In genomic region chr14:77838756-77839565, GRCh38 we compare ENCODE assay signal across 18 cellular contexts. TPM values are rescaled to one million over a fixed set of nuclear protein-coding genes. Genes with fewer than 3 reads are reported as not detected.
A peak's percentile ranks its signal among the peaks of the same experiment; 100 is the strongest.
DNase-seq lines count a peak whose midpoint lies in the region; ATAC-seq and TF ChIP-seq lines count a peak whose summit lies in the region.
"Had no signal": no experiment of that assay in that cellular context is flagged by ENCODE, and none has a peak within 500 bp of the region (broad histone marks: within the 10 kb centered on the region; RNA-seq: fewer than 3 reads in every experiment).

No MANE protein-coding gene starts in this region.

- no peaks in the 10 kb centered on the region for H3K27me3 ChIP-seq in upper lobe of right lung
- H3K27me3 ChIP-seq: right atrium auricular region had no signal

- H3K4me1 Mint-ChIP-seq in stimulated activated naive CD8-positive, alpha-beta T cell treated with anti-CD3 and anti-CD28 coated beads, Interleukin-15, amount 100 ng/mL, for 72 hours = peaks cover 10% of the 10 kb centered on the region
- H3K4me1 Mint-ChIP-seq in effector memory CD8-positive, alpha-beta T cell (ENCODE audit: low read depth in 2 of 2) = no peaks in the 10 kb centered on the region

- ATAC-seq in stimulated activated naive CD8-positive, alpha-beta T cell treated with anti-CD3 and anti-CD28 coated beads, Interleukin-15, amount 100 ng/mL, for 72 hours = no peak
- no peak for ATAC-seq in stimulated activated naive CD8-positive, alpha-beta T cell treated with anti-CD3 and anti-CD28 coated beads, Interleukin-15, Interleukin-2, amounts not matched to agents 100 U/mL and 50 U/mL, for 24 hours
- ATAC-seq in upper lobe of right lung (peak; percentile 20), GM21576 (IDR thresholded peaks at IDR 0.05; ENCODE audit: unreplicated experiment) (no peak)
- ATAC-seq in effector memory CD8-positive, alpha-beta T cell (replicated peaks) = no peak
- ATAC-seq: naive thymus-derived CD8-positive, alpha-beta T cell had no signal

- H3K27me3 Mint-ChIP-seq in stimulated activated naive CD8-positive, alpha-beta T cell treated with anti-CD3 and anti-CD28 coated beads, Interleukin-15, amount 100 ng/mL, for 72 hours = no peaks in the 10 kb centered on the region
- no peaks in the 10 kb centered on the region for H3K27me3 Mint-ChIP-seq in effector memory CD8-positive, alpha-beta T cell
- H3K27me3 Mint-ChIP-seq: naive thymus-derived CD8-positive, alpha-beta T cell had no signal

- intact Hi-C loops in upper lobe of right lung (cut with DNase I) = no loop called here

- H3K27ac Mint-ChIP-seq in stimulated activated naive CD8-positive, alpha-beta T cell treated with anti-CD3 and anti-CD28 coated beads, Interleukin-15, amount 100 ng/mL, for 72 hours = peak overlapping the region; percentile 67 to 84
- no peak overlapping the region for H3K27ac Mint-ChIP-seq in effector memory CD8-positive, alpha-beta T cell

- DNase-seq in stimulated activated naive CD8-positive, alpha-beta T cell treated with anti-CD3 and anti-CD28 coated beads, Interleukin-15, amount 100 ng/mL, for 72 hours = no peak
- no peak for DNase-seq in stimulated activated naive CD8-positive, alpha-beta T cell treated with anti-CD3 and anti-CD28 coated beads, Interleukin-15, Interleukin-2, amounts not matched to agents 100 U/mL and 50 U/mL, for 24 hours
- peak; percentile 81 for DNase-seq in midbrain (lab: John Stamatoyannopoulos, UW)
- no peak for DNase-seq in upper lobe of right lung
- no peak for DNase-seq in activated T-cell treated with anti-CD3 and anti-CD28 coated beads, Interleukin-2, amount 50 U/mL, for 48 hours
- no peak for DNase-seq in effector memory CD8-positive, alpha-beta T cell
- DNase-seq: activated CD4-positive, alpha-beta T cell treated with anti-CD3 and anti-CD28 coated beads for 1 hour; activated naive CD4-positive, alpha-beta T cell treated with anti-CD3 and anti-CD28 coated beads, Interleukin-2, amount 50 U/mL, for 16 hours; foreskin fibroblast; H7; naive thymus-derived CD8-positive, alpha-beta T cell; NCI-H146; NCI-H446 treated with DMSO at 0.1 percent for 48 hours; SHP77; T-helper 2 cell had no signal

- H3K4me3 Mint-ChIP-seq in stimulated activated naive CD8-positive, alpha-beta T cell treated with anti-CD3 and anti-CD28 coated beads, Interleukin-15, amount 100 ng/mL, for 72 hours = peak overlapping the region in 1 of 2 donors; percentile 21
- H3K4me3 Mint-ChIP-seq in effector memory CD8-positive, alpha-beta T cell = no peak overlapping the region

- TF ChIP-seq CTCF in upper lobe of right lung (IDR thresholded peaks at IDR 0.05) = no peak

- no peaks in the 10 kb centered on the region for H3K36me3 ChIP-seq in upper lobe of right lung
- H3K36me3 ChIP-seq: right atrium auricular region had no signal

- H3K4me3 ChIP-seq in upper lobe of right lung = no peak overlapping the region
- H3K4me3 ChIP-seq: right atrium auricular region had no signal

- H3K36me3 Mint-ChIP-seq in effector memory CD8-positive, alpha-beta T cell (ENCODE audit: insufficient read depth) = no peaks in the 10 kb centered on the region

- no peaks in the 10 kb centered on the region for H3K9me3 Mint-ChIP-seq in stimulated activated naive CD8-positive, alpha-beta T cell treated with anti-CD3 and anti-CD28 coated beads, Interleukin-15, amount 100 ng/mL, for 72 hours
- H3K9me3 Mint-ChIP-seq in effector memory CD8-positive, alpha-beta T cell = no peaks in the 10 kb centered on the region
- H3K9me3 Mint-ChIP-seq: naive thymus-derived CD8-positive, alpha-beta T cell had no signal

- no peaks in the 10 kb centered on the region for H3K9me3 ChIP-seq in upper lobe of right lung
- H3K9me3 ChIP-seq: right atrium auricular region had no signal

- H3K4me1 ChIP-seq in upper lobe of right lung = no peaks in the 10 kb centered on the region
- H3K4me1 ChIP-seq: right atrium auricular region had no signal

- H3K27ac ChIP-seq in cingulate gyrus (ENCODE audit: low read depth, low read length) = peak overlapping the region; percentile 82
- no peak overlapping the region for H3K27ac ChIP-seq in upper lobe of right lung
- H3K27ac ChIP-seq: right atrium auricular region had no signal

RNA-seq across cellular contexts. Expression of gene ADCK1, which starts 39.1 kb away (rescaled TPM):
- total RNA-seq in upper lobe of right lung = 8.5 TPM

Comparison
In these comparisons a context has a peak if more than half of its experiments do, and no peak if none do; other contexts are left out.
1. H3K27ac Mint-ChIP-seq: peak in stimulated activated naive CD8-positive, alpha-beta T cell treated with anti-CD3 and anti-CD28 coated beads, Interleukin-15, amount 100 ng/mL, for 72 hours (2 of 2); none in effector memory CD8-positive, alpha-beta T cell (0 of 2).